In the genomic region with DNA sequence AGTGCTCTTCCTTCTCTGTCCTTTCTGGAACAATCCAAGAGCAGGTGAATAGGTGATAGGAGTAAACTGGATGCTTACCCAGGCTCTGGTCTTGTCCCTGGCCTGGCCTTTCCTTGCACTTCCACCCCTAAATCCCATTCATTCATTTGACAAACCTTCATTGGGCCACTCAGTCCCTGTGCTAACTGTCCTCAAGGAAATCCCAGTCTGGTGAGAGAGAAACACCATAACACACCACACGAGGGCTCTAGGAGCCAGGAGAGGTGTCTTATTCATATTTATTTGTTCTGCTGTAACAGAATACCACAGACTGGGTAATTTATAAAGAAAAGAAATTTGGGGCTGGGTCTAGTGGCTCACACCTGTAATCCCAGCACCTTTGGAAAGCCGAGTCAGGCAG, we compare ENCODE assay signal across 9 cellular contexts. TPM values are rescaled to one million over a fixed set of nuclear protein-coding genes. Genes with fewer than 3 reads are reported as not detected.
DNase-seq lines count a peak whose midpoint lies in the region; ATAC-seq, FAIRE-seq and TF ChIP-seq lines count a peak whose summit lies in the region.
"Had no signal": no experiment of that assay in that cellular context is flagged by ENCODE, and none has a peak within 500 bp of the region (broad histone marks: within the 10 kb centered on the region; RNA-seq: fewer than 3 reads in every experiment).

No MANE protein-coding gene starts in this region.

- H3K27me3 Mint-ChIP-seq in nephron (ENCODE audit: low read depth): peaks cover 11% of the 10 kb centered on the region

- FAIRE-seq in K562 (lab: Jason Lieb, UNC) (no peak), urothelium cell line (lab: Jason Lieb, UNC) (no peak)
- FAIRE-seq: A204.1 had no signal

- no peaks in the 10 kb centered on the region for H3K9me3 ChIP-seq in K562 (replicated peaks; ENCODE audit: control insufficient read depth, insufficient read depth, low read depth, low read length)

- no peak overlapping the region for H3K27ac ChIP-seq in K562 (ENCODE audit: extremely low read depth, low read depth, low read length)

- ATAC-seq in K562: no peak

- in situ Hi-C loops in K562 (cut with MboI): no loop called here

- H3K4me1 ChIP-seq in K562 (replicated peaks in 1 of 2; ENCODE audit: control insufficient read depth in 2 of 2, insufficient read depth in 2 of 2, low read length in 2 of 2): peaks cover 10 to 28% of the 10 kb centered on the region in 2 experiments; a peak in 4 of 5 replicates

- H3K79me2 ChIP-seq in K562 (ENCODE audit: control insufficient read depth, insufficient read depth, low read length): no peaks in the 10 kb centered on the region

- peaks cover 51% of the 10 kb centered on the region for H3K4me1 Mint-ChIP-seq in nephron

- H3K27me3 ChIP-seq in K562 (ENCODE audit: control insufficient read depth in 2 of 2, insufficient read depth in 2 of 2, low read length in 2 of 2): no peaks in the 10 kb centered on the region

- H4K20me1 ChIP-seq in K562 (replicated peaks; ENCODE audit: control insufficient read depth, insufficient read depth, low read length): no peaks in the 10 kb centered on the region

- intact Hi-C loops in K562 (cut with micrococcal nuclease): loop anchor here (10.0 kb wide), 1 partner anchor 61 kb away; no protein-coding TSS in a partner anchor

- POLR2A ChIA-PET in K562 (lab: Yijun Ruan, JAX): interaction anchor here (0.6 to 0.8 kb wide), 2 partner anchors 10 to 344 kb away, joined by 3 read pairs; no protein-coding TSS in a partner anchor

- no peak overlapping the region for H3K9ac ChIP-seq in K562 (ENCODE audit: insufficient read depth in 1 of 2, low read depth in 2 of 2, low read length in 2 of 2)

- H3K4me2 ChIP-seq in K562 (ENCODE audit: insufficient read depth, low read length): no peak overlapping the region

- no peak overlapping the region for H2AFZ ChIP-seq in K562 (ENCODE audit: low read depth, low read length)

- WGBS in K562 (ENCODE audit: insufficient coverage, low coverage, missing lambda C conversion rate): 21% methylated on average over 2 of the region's 2 CpGs

- H3K36me3 ChIP-seq in K562 (ENCODE audit: control insufficient read depth, insufficient read depth, low read length): no peaks in the 10 kb centered on the region

- H3K27ac Mint-ChIP-seq in nephron: peak overlapping the region; percentile 44 to 69 (median 57)

- DNase-seq in DMS 273 (lab: John Stamatoyannopoulos, UW; ENCODE audit: unreplicated experiment) (peak; percentile 64), DMS 273 treated with DMSO at 0.1 percent for 48 hours (lab: John Stamatoyannopoulos, UW) (no peak), LNCaP clone FGC (ENCODE audit: low read depth) (no peak), K562 (ENCODE audit: extremely low read depth in 1 of 4, low spot score in 3 of 4) (peak in 2 of 4 experiments; percentile 22 to 28), urothelium cell line (ENCODE audit: low spot score) (no peak), nucleus accumbens (lab: John Stamatoyannopoulos, UW) (no peak)
- DNase-seq in activated naive CD4-positive, alpha-beta T cell treated with anti-CD3 and anti-CD28 coated beads, Interleukin-2, amount 50 U/mL, for 16 hours: no peak

- no peaks in the 10 kb centered on the region for H3K36me3 Mint-ChIP-seq in nephron (ENCODE audit: low read depth)

- CTCF ChIA-PET in K562 (lab: Yijun Ruan, JAX; ENCODE audit: low intra/inter-chr PET ratio): no interaction called here

- H3K9me1 ChIP-seq in K562 (ENCODE audit: control insufficient read depth, insufficient read depth, low read length): no peaks in the 10 kb centered on the region

- H3K4me3 ChIP-seq in LNCaP clone FGC (ENCODE audit: low read depth, low read length): no peak overlapping the region
- no peak overlapping the region for H3K4me3 ChIP-seq in K562

- TF ChIP-seq EP300 in K562 (IDR thresholded peaks at IDR 0.05; ENCODE audit: low read length): no peak

- BruUV-seq in K562 (replicated peaks; lab: Mats Ljungman, UMichigan): no TSS peak

- peaks cover 5% of the 10 kb centered on the region for H3K9me3 Mint-ChIP-seq in nephron

- TF ChIP-seq CTCF in LNCaP clone FGC (IDR thresholded peaks at IDR 0.05; ENCODE audit: control insufficient read depth, extremely low read depth, insufficient read depth): peak; percentile 62
- TF ChIP-seq CTCF in K562 (IDR thresholded peaks at IDR 0.05 in 2 of 3, conservative IDR thresholded peaks at IDR 0.05 in 1 of 3; ENCODE audit: insufficient read depth in 2 of 3, low read depth in 1 of 3, low read length in 3 of 3): peak in 2 of 3 experiments; percentile 28 to 33; a peak in 2 of 6 replicates
- TF ChIP-seq CTCF in nephron (IDR thresholded peaks at IDR 0.05; ENCODE audit: unreplicated experiment in 3 of 3): no peak

- peak overlapping the region in 1 of 3 experiments; percentile 21 for H3K4me3 Mint-ChIP-seq in nephron

- TF ChIP-seq RAD21 in K562 (CRISPR knock-in tag; conservative IDR thresholded peaks at IDR 0.05 in 1 of 2, IDR thresholded peaks at IDR 0.05 in 1 of 2): peak in 1 of 2 experiments; percentile 27; a peak in 2 of 4 replicates

- no peak for TF ChIP-seq POLR2A in K562 (conservative IDR thresholded peaks at IDR 0.05)

TF ChIP-seq in K562, 482 proteins besides CTCF, POLR2A, EP300 and RAD21 (continues in another document):
- TF ChIP-seq PPARD (CRISPR knock-in tag; IDR thresholded peaks at IDR 0.05) (no peak), MAZ (CRISPR knock-in tag; conservative IDR thresholded peaks at IDR 0.05 in 1 of 2, IDR thresholded peaks at IDR 0.05 in 1 of 2) (no peak), RBM15 (IDR thresholded peaks at IDR 0.05; ENCODE audit: insufficient read depth, low read length) (no peak)

RNA-seq across cellular contexts. Expression of gene EFCC1, which starts 22.8 kb away (rescaled TPM):
- not detected in 2 replicates for total RNA-seq in K562 (2011; cell fraction: chromatin; rRNA removed; ENCODE audit: low replicate concordance)
- not detected in 2 replicates for total RNA-seq in K562 (2011; cell fraction: nucleolus; rRNA removed)
- total RNA-seq in K562 (2011; cell fraction: nucleoplasm; rRNA removed): not detected in 2 replicates
- total RNA-seq in K562 (2014; rRNA removed) (not detected in 2 replicates), K562 (2014; rRNA removed; fragmentation: Illumina TruSeq; extraction: Trizol) (not detected in 2 replicates), K562 (2015; rRNA removed; fragmentation: Illumina TruSeq; extraction: Trizol) (not detected in 2 replicates), K562 (2021) (0.07 TPM in 1 of 2 replicates, not detected in the other)
- polyA plus RNA-seq in K562 (2011; rRNA removed) (not detected in 2 replicates), K562 (2014; fragmentation: Illumina TruSeq; extraction: Trizol) (not detected in 2 replicates), K562 (2014; fragmentation: Nextera tagmentation; extraction: Ambion mirVana) (not detected), K562 (2014; rRNA removed) (not detected in 2 replicates)
- not detected in 2 replicates for polyA plus RNA-seq in K562 (2011; cell fraction: cytosol; rRNA removed)
- not detected in 2 replicates for polyA plus RNA-seq in K562 (2011; cell fraction: nucleus; rRNA removed)
- not detected in 2 replicates for polyA plus RNA-seq in K562 (2012)
- polyA minus RNA-seq in K562 (2011; rRNA and poly(A)+ RNA removed): not detected in 2 replicates
- not detected in 2 replicates for polyA minus RNA-seq in K562 (2011; cell fraction: cytosol; rRNA and poly(A)+ RNA removed)
- polyA minus RNA-seq in K562 (2011; cell fraction: nucleus; rRNA and poly(A)+ RNA removed): not detected in 2 replicates

RNA-seq across cellular contexts. Expression of gene CFAP92, which starts 30.0 kb away (rescaled TPM):
- total RNA-seq in K562 (2011; cell fraction: chromatin; rRNA removed; ENCODE audit: low replicate concordance): 0.14 TPM in 1 of 2 replicates, not detected in the other
- total RNA-seq in K562 (2011; cell fraction: nucleolus; rRNA removed): 0.13 TPM in 1 of 2 replicates, not detected in the other
- not detected in 2 replicates for total RNA-seq in K562 (2011; cell fraction: nucleoplasm; rRNA removed)
- total RNA-seq in K562 (2014; rRNA removed) (0.23 and 0.65 TPM in 2 replicates), K562 (2014; rRNA removed; fragmentation: Illumina TruSeq; extraction: Trizol) (0.45 and 0.62 TPM in 2 replicates), K562 (2015; rRNA removed; fragmentation: Illumina TruSeq; extraction: Trizol) (0.19 and 0.47 TPM in 2 replicates), K562 (2021) (0.27 and 0.81 TPM in 2 replicates)
- polyA plus RNA-seq in K562 (2011; rRNA removed) (0.05 and 0.06 TPM in 2 replicates), K562 (2014; fragmentation: Illumina TruSeq; extraction: Trizol) (0.14 and 0.36 TPM in 2 replicates), K562 (2014; fragmentation: Nextera tagmentation; extraction: Ambion mirVana) (under 1 TPM; 0.48 to 0.59 TPM), K562 (2014; rRNA removed) (0.23 and 0.36 TPM in 2 replicates)
- polyA plus RNA-seq in K562 (2011; cell fraction: cytosol; rRNA removed): 0.07 TPM in 1 of 2 replicates, not detected in the other
- 0.08 TPM in 1 of 2 replicates, not detected in the other for polyA plus RNA-seq in K562 (2011; cell fraction: nucleus; rRNA removed)
- polyA plus RNA-seq in K562 (2012): 0.22 and 0.58 TPM in 2 replicates
- polyA minus RNA-seq in K562 (2011; rRNA and poly(A)+ RNA removed): 0.15 TPM in 1 of 2 replicates, not detected in the other
- not detected in 2 replicates for polyA minus RNA-seq in K562 (2011; cell fraction: cytosol; rRNA and poly(A)+ RNA removed)
- 0.22 TPM in 1 of 2 replicates, not detected in the other for polyA minus RNA-seq in K562 (2011; cell fraction: nucleus; rRNA and poly(A)+ RNA removed)

RNA-seq across cellular contexts. Expression of gene GP9, which starts 36.7 kb away (rescaled TPM):
- total RNA-seq in K562 (2011; cell fraction: chromatin; rRNA removed; ENCODE audit: low replicate concordance): not detected in 2 replicates
- not detected in 2 replicates for total RNA-seq in K562 (2011; cell fraction: nucleolus; rRNA removed)
- not detected in 2 replicates for total RNA-seq in K562 (2011; cell fraction: nucleoplasm; rRNA removed)
- total RNA-seq in K562 (2014; rRNA removed) (not detected in 2 replicates), K562 (2014; rRNA removed; fragmentation: Illumina TruSeq; extraction: Trizol) (not detected in 2 replicates), K562 (2015; rRNA removed; fragmentation: Illumina TruSeq; extraction: Trizol) (not detected in 2 replicates), K562 (2021) (not detected in 2 replicates)
- polyA plus RNA-seq in K562 (2011; rRNA removed) (not detected in 2 replicates), K562 (2014; fragmentation: Illumina TruSeq; extraction: Trizol) (not detected in 2 replicates), K562 (2014; fragmentation: Nextera tagmentation; extraction: Ambion mirVana) (not detected), K562 (2014; rRNA removed) (not detected in 2 replicates)
- polyA plus RNA-seq in K562 (2011; cell fraction: cytosol; rRNA removed): 0.07 TPM in 1 of 2 replicates, not detected in the other
- polyA plus RNA-seq in K562 (2011; cell fraction: nucleus; rRNA removed): not detected in 2 replicates
- polyA plus RNA-seq in K562 (2012): not detected in 2 replicates
- polyA minus RNA-seq in K562 (2011; rRNA and poly(A)+ RNA removed): not detected in 2 replicates
- not detected in 2 replicates for polyA minus RNA-seq in K562 (2011; cell fraction: cytosol; rRNA and poly(A)+ RNA removed)
- polyA minus RNA-seq in K562 (2011; cell fraction: nucleus; rRNA and poly(A)+ RNA removed): not detected in 2 replicates

Comparison
In these comparisons a context has a peak if more than half of its experiments do, and no peak if none do; other contexts are left out.
1. CTCF ChIP-seq: peak in LNCaP clone FGC (single experiment) and K562 (2 of 3); none in nephron (0 of 3).